ENCODE assay signal across 18 cellular contexts in genomic region chr12:93348568-93349435, GRCh38. TPM values are rescaled to one million over a fixed set of nuclear protein-coding genes. Genes with fewer than 3 reads are reported as not detected.
DNase-seq lines count a peak whose midpoint lies in the region; ATAC-seq and TF ChIP-seq lines count a peak whose summit lies in the region.
"Had no signal": no experiment of that assay in that cellular context is flagged by ENCODE, and none has a peak within 500 bp of the region (broad histone marks: within the 10 kb centered on the region; RNA-seq: fewer than 3 reads in every experiment).

No MANE protein-coding gene starts in this region.

- no peak overlapping the region for H3K4me3 Mint-ChIP-seq in activated CD4-positive, alpha-beta memory T cell treated with anti-CD3 and anti-CD28 coated beads, Interleukin-2, amount 10 ng/mL, durations not matched to agents 7 days and 5 days
- H3K4me3 Mint-ChIP-seq: B cell; CD4-positive, CD25-positive, alpha-beta regulatory T cell; GM23338 had no signal

- no peaks in the 10 kb centered on the region for H3K36me3 ChIP-seq in PC-3 (ENCODE audit: low read depth, low read length)
- H3K36me3 ChIP-seq: Peyer's patch had no signal

- H3K79me2 ChIP-seq in PC-3 (ENCODE audit: low read length) = no peaks in the 10 kb centered on the region

- H3K27me3 ChIP-seq in PC-3 (ENCODE audit: low read length) = no peaks in the 10 kb centered on the region
- H3K27me3 ChIP-seq: Peyer's patch had no signal

- POLR2A ChIA-PET in PC-3 (lab: Charles Lee; ENCODE audit: unreplicated experiment) = interaction anchor here (0.6 kb wide), 1 partner anchor 258 kb away, joined by 4 read pairs; no protein-coding TSS in a partner anchor
- POLR2A ChIA-PET in activated CD4-positive, alpha-beta memory T cell treated with anti-CD3 and anti-CD28 coated beads, Interleukin-2, amount 10 ng/mL, durations not matched to agents 7 days and 5 days (lab: Charles Lee) = interaction anchor here (0.7 kb wide), 1 partner anchor 54 kb away, joined by 3 read pairs; no protein-coding TSS in a partner anchor

- H3K9ac ChIP-seq in PC-3 (ENCODE audit: low read length) = no peak overlapping the region

- H3K9me3 ChIP-seq in PC-3 (ENCODE audit: low read length) = no peaks in the 10 kb centered on the region
- H3K9me3 ChIP-seq: Peyer's patch had no signal

- no peaks in the 10 kb centered on the region for H3F3A ChIP-seq in PC-3 (ENCODE audit: low read length, unreplicated experiment)

- H3K4me3 ChIP-seq in PC-3 (ENCODE audit: low read length) = no peak overlapping the region
- H3K4me3 ChIP-seq: GM23338, Peyer's patch had no signal

- no peaks in the 10 kb centered on the region for H3K9me2 ChIP-seq in PC-3 (replicated peaks; ENCODE audit: low read length)

- no peaks in the 10 kb centered on the region for H3K4me1 Mint-ChIP-seq in activated CD4-positive, alpha-beta memory T cell treated with anti-CD3 and anti-CD28 coated beads, Interleukin-2, amount 10 ng/mL, durations not matched to agents 7 days and 5 days
- H3K4me1 Mint-ChIP-seq: B cell; CD4-positive, CD25-positive, alpha-beta regulatory T cell; GM23338 had no signal

- ATAC-seq in PC-3 (no peak), sciatic nerve (peak; percentile 28), GM18498 (IDR thresholded peaks at IDR 0.05; ENCODE audit: unreplicated experiment) (no peak)
- ATAC-seq: GM23338, HCT116 had no signal

- intact Hi-C loops in PC-3 (cut with micrococcal nuclease) = no loop called here
- intact Hi-C loops in sciatic nerve (cut with DNase I) = no loop called here

- no peak for TF ChIP-seq CTCF in PC-3 (conservative IDR thresholded peaks at IDR 0.05; ENCODE audit: low read depth, low read length)

- no peak overlapping the region for H3K27ac ChIP-seq in PC-3 (ENCODE audit: low read length)
- H3K27ac ChIP-seq: Peyer's patch had no signal

- H2AFZ ChIP-seq in PC-3 (ENCODE audit: low read length) = no peak overlapping the region
- H2AFZ ChIP-seq: GM23338 had no signal

- no TSS peak for BruUV-seq in PC-3 (replicated peaks; lab: Mats Ljungman, UMichigan)

- H3K36me3 Mint-ChIP-seq in activated CD4-positive, alpha-beta memory T cell treated with anti-CD3 and anti-CD28 coated beads, Interleukin-2, amount 10 ng/mL, durations not matched to agents 7 days and 5 days (ENCODE audit: low read depth) = no peaks in the 10 kb centered on the region
- H3K36me3 Mint-ChIP-seq: CD4-positive, CD25-positive, alpha-beta regulatory T cell had no signal

- H3K27me3 Mint-ChIP-seq in activated CD4-positive, alpha-beta memory T cell treated with anti-CD3 and anti-CD28 coated beads, Interleukin-2, amount 10 ng/mL, durations not matched to agents 7 days and 5 days = no peaks in the 10 kb centered on the region
- H3K27me3 Mint-ChIP-seq: B cell had no signal

- H3K9me3 Mint-ChIP-seq in activated CD4-positive, alpha-beta memory T cell treated with anti-CD3 and anti-CD28 coated beads, Interleukin-2, amount 10 ng/mL, durations not matched to agents 7 days and 5 days = no peaks in the 10 kb centered on the region
- H3K9me3 Mint-ChIP-seq: GM23338 had no signal

- CTCF ChIA-PET in PC-3 (lab: Charles Lee) = interaction anchor here (0.7 kb wide), 1 partner anchor 134 kb away, joined by 3 read pairs; no protein-coding TSS in a partner anchor
- CTCF ChIA-PET in activated CD4-positive, alpha-beta memory T cell treated with anti-CD3 and anti-CD28 coated beads, Interleukin-2, amount 10 ng/mL, durations not matched to agents 7 days and 5 days (lab: Charles Lee) = no interaction called here

- H4K20me1 ChIP-seq in PC-3 (ENCODE audit: low read length) = no peaks in the 10 kb centered on the region

- H3K4me2 ChIP-seq in PC-3 (ENCODE audit: low read length) = no peak overlapping the region
- H3K4me2 ChIP-seq: GM23338 had no signal

- DNase-seq in ELR (ENCODE audit: low read depth) (peak; percentile 37), PC-3 (peak; percentile 21), globus pallidus (ENCODE audit: low spot score) (peak; percentile 9), sciatic nerve (ENCODE audit: low spot score) (no peak), SHP77 (lab: John Stamatoyannopoulos, UW) (no peak)
- no peak for DNase-seq in activated CD4-positive, alpha-beta memory T cell treated with anti-CD3 and anti-CD28 coated beads, Interleukin-2, amount 10 ng/mL, durations not matched to agents 7 days and 5 days
- DNase-seq: ACHN; CD4-positive, CD25-positive, alpha-beta regulatory T cell; DMS53; NCI-H1417 treated with DMSO at 0.1 percent for 48 hours; NCI-H2029 treated with DMSO at 0.1 percent for 48 hours; NCI-H2171 treated with DMSO at 0.1 percent for 48 hours; NCI-H524; Peyer's patch had no signal

- H3K27ac Mint-ChIP-seq in activated CD4-positive, alpha-beta memory T cell treated with anti-CD3 and anti-CD28 coated beads, Interleukin-2, amount 10 ng/mL, durations not matched to agents 7 days and 5 days = no peak overlapping the region
- H3K27ac Mint-ChIP-seq: B cell; CD4-positive, CD25-positive, alpha-beta regulatory T cell; GM23338 had no signal

- H3K4me1 ChIP-seq in PC-3 (ENCODE audit: insufficient read depth, low read length) = no peaks in the 10 kb centered on the region
- H3K4me1 ChIP-seq: Peyer's patch had no signal

RNA-seq across cellular contexts. Expression of gene NUDT4, which starts 28.9 kb away (rescaled TPM):
- total RNA-seq in PC-3 (2014; rRNA removed) (30.2 and 38.9 TPM in 2 replicates), sciatic nerve (50.0 TPM)
- total RNA-seq in activated CD4-positive, alpha-beta memory T cell treated with anti-CD3 and anti-CD28 coated beads, Interleukin-2, amount 10 ng/mL, durations not matched to agents 7 days and 5 days = 10 to 100 TPM; 44.2 to 47.3 TPM

Comparison
In these comparisons a context has a peak if more than half of its experiments do, and no peak if none do; other contexts are left out.
1. DNase-seq: peak in ELR (single experiment), PC-3 (single experiment) and globus pallidus (single experiment); none in sciatic nerve (single experiment), SHP77 (0 of 2) and activated CD4-positive, alpha-beta memory T cell treated with anti-CD3 and anti-CD28 coated beads, Interleukin-2, amount 10 ng/mL, durations not matched to agents 7 days and 5 days (single experiment).